ENCODE assay signal across 2 cellular contexts in the genomic region with DNA sequence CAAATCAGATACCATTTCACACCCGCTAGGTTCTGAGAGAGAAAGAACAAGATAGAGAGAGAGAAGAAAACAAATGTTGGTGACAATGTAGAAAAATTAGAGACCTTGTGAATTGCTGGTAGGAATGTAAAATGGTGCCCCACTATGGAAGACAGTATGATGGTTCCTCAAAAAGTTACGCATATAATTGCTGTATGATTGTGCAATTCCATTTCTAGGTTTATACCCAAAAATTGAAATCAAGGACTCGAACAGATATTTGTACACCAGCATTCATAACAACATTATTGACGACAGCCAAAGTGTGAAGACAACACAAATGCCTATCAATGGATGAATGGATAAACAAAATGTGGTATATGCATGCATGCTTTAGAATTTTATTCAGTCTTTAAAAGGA.
TF ChIP-seq lines count a peak whose summit lies in the region.

No MANE protein-coding gene starts in this region.

TF ChIP-seq in IMR-90, 13 proteins besides CTCF, POLR2A, EP300 and RAD21:
- no peak for TF ChIP-seq MXI1 (IDR thresholded peaks at IDR 0.05; ENCODE audit: borderline replicate concordance, low read depth, low read length)
- peak; percentile 75 for TF ChIP-seq CEBPB (IDR thresholded peaks at IDR 0.05; ENCODE audit: low read depth, low read length)

TF ChIP-seq in endothelial cell of umbilical vein, 7 proteins besides CTCF, POLR2A, EP300 and RAD21:
- TF ChIP-seq POLR2AphosphoS5 (IDR thresholded peaks at IDR 0.05; ENCODE audit: insufficient read depth, low read depth, low read length) (no peak), FOS (IDR thresholded peaks at IDR 0.05; ENCODE audit: borderline replicate concordance, insufficient read depth, low read length) (no peak), MYC (IDR thresholded peaks at IDR 0.05; ENCODE audit: low read depth, low read length) (no peak), GATA2 (IDR thresholded peaks at IDR 0.05; ENCODE audit: insufficient read depth, insufficient read length, low read depth, low read length) (no peak), JUN (IDR thresholded peaks at IDR 0.05; ENCODE audit: borderline replicate concordance, insufficient read depth, insufficient read length, low read depth) (no peak)
- TF ChIP-seq, protein P1, sequence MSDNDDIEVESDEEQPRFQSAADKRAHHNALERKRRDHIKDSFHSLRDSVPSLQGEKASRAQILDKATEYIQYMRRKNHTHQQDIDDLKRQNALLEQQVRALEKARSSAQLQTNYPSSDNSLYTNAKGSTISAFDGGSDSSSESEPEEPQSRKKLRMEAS (IDR thresholded peaks at IDR 0.05; ENCODE audit: insufficient read depth, insufficient read length), result no peak
